11 cellular contexts compared by ENCODE assay signal in the genomic region with DNA sequence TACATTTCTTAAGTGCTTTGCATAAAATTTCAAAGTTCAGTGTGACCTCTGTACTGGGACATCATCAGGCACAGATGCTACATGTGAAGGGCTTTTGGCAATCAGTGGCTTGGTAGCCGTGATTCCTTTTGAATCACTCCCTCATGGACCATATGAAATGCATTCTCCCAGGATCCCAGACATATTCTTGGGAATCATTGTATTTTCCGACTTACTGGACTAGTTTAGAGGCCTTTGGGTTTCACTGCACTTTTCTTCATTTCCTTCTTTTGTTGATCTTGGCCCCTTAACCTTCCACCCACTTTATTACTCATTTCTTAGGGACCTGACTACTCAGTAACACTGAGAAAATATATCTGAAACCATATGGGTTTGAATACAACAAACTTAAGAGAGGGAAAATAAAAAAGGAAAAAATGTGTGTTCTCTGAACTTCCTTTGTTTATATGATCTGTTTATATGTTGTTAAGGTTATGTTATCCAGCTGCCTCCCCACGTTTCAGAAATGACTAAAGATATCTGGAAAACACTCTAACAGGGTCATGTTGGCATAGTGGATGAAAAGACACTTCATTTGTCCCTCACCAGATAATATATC. TPM values are rescaled to one million over a fixed set of nuclear protein-coding genes. Genes with fewer than 3 reads are reported as not detected.
A peak's percentile ranks its signal among the peaks of the same experiment; 100 is the strongest.
DNase-seq lines count a peak whose midpoint lies in the region; ATAC-seq and TF ChIP-seq lines count a peak whose summit lies in the region.
"Had no signal": no experiment of that assay in that cellular context is flagged by ENCODE, and none has a peak within 500 bp of the region (broad histone marks: within the 10 kb centered on the region; RNA-seq: fewer than 3 reads in every experiment).

No MANE protein-coding gene starts in this region.

- CTCF ChIA-PET in activated CD4-positive, alpha-beta T cell treated with anti-CD3 and anti-CD28 coated beads for 36 hours (lab: Charles Lee) = interaction anchor here (0.6 kb wide), 1 partner anchor 20 kb away, joined by 4 read pairs; no protein-coding TSS in a partner anchor

- H3K4me1 ChIP-seq in lung (ENCODE audit: control insufficient read depth in 2 of 2, insufficient read depth in 2 of 2, low read length in 2 of 2) (peaks cover 7 to 32% of the 10 kb centered on the region in 2 donors), tibial nerve (peaks cover 0 to 38% (median 17%) of the 10 kb centered on the region in 4 donors)

- no peaks in the 10 kb centered on the region for H3K27me3 ChIP-seq in lung (ENCODE audit: control insufficient read depth, insufficient read depth)
- H3K27me3 ChIP-seq in tibial nerve = no peaks in the 10 kb centered on the region
- H3K27me3 ChIP-seq: body of pancreas had no signal

- DNase-seq in activated CD4-positive, alpha-beta T cell treated with anti-CD3 and anti-CD28 coated beads for 36 hours = no peak
- no peak for DNase-seq in activated CD4-positive, alpha-beta T cell treated with anti-CD3 and anti-CD28 coated beads, Interleukin-2, amount 50 U/mL, for 48 hours
- DNase-seq in dermis blood vessel endothelial cell = peak; percentile 87
- no peak for DNase-seq in lung (ENCODE audit: low spot score)
- no peak for DNase-seq in tibial nerve (ENCODE audit: low spot score in 2 of 2)
- no peak for DNase-seq in NCI-H345 (lab: John Stamatoyannopoulos, UW)
- DNase-seq in iPS-NIHi11 (ENCODE audit: low spot score) = no peak
- DNase-seq: 8988T, small intestine had no signal

- ATAC-seq in activated CD4-positive, alpha-beta T cell treated with anti-CD3 and anti-CD28 coated beads for 36 hours = peak; percentile 57
- peak; percentile 63 for ATAC-seq in lung (ENCODE audit: insufficient read depth, low FRiP score)
- no peak for ATAC-seq in GM18858 (IDR thresholded peaks at IDR 0.05; ENCODE audit: unreplicated experiment)
- ATAC-seq: body of pancreas had no signal

- H3K4me1 Mint-ChIP-seq in activated CD4-positive, alpha-beta T cell treated with anti-CD3 and anti-CD28 coated beads for 36 hours = peaks cover 32% of the 10 kb centered on the region

- peaks cover 0 to 6% of the 10 kb centered on the region in 2 donors for H3K36me3 ChIP-seq in lung (ENCODE audit: control insufficient read depth in 2 of 2, insufficient read depth in 2 of 2, low read length in 2 of 2)
- H3K36me3 ChIP-seq in tibial nerve = no peaks in the 10 kb centered on the region

- intact Hi-C loops in activated CD4-positive, alpha-beta T cell treated with anti-CD3 and anti-CD28 coated beads for 36 hours (cut with DNase I, micrococcal nuclease) = no loop called here

- H3K27ac ChIP-seq in lung (ENCODE audit: low read depth in 1 of 2, low read length in 1 of 2) (peak overlapping the region in 1 of 2 donors; percentile 60), tibial nerve (peak overlapping the region in 3 of 4 donors; percentile 25 to 61 (median 56))

- no peak for TF ChIP-seq EP300 in tibial nerve (IDR thresholded peaks at IDR 0.05)

- peak overlapping the region; percentile 30 for H3K27ac Mint-ChIP-seq in activated CD4-positive, alpha-beta T cell treated with anti-CD3 and anti-CD28 coated beads for 36 hours

- no peaks in the 10 kb centered on the region for H3K27me3 Mint-ChIP-seq in activated CD4-positive, alpha-beta T cell treated with anti-CD3 and anti-CD28 coated beads for 36 hours

- H3K4me3 Mint-ChIP-seq in activated CD4-positive, alpha-beta T cell treated with anti-CD3 and anti-CD28 coated beads for 36 hours = no peak overlapping the region

- TF ChIP-seq CTCF in lung (IDR thresholded peaks at IDR 0.05; ENCODE audit: control extremely low read depth, extremely low read depth) = no peak
- no peak for TF ChIP-seq CTCF in tibial nerve (IDR thresholded peaks at IDR 0.05)

- H3K9me3 ChIP-seq in lung (ENCODE audit: control insufficient read depth in 2 of 2, insufficient read depth in 1 of 2, low read length in 1 of 2) (no peaks in the 10 kb centered on the region), tibial nerve (no peaks in the 10 kb centered on the region)
- H3K9me3 ChIP-seq: body of pancreas had no signal

- peaks cover 20% of the 10 kb centered on the region for H3K36me3 Mint-ChIP-seq in activated CD4-positive, alpha-beta T cell treated with anti-CD3 and anti-CD28 coated beads for 36 hours (ENCODE audit: low read depth)

- no peaks in the 10 kb centered on the region for H3K9me3 Mint-ChIP-seq in activated CD4-positive, alpha-beta T cell treated with anti-CD3 and anti-CD28 coated beads for 36 hours (ENCODE audit: low read depth)

- no peak overlapping the region for H3K4me3 ChIP-seq in lung
- no peak overlapping the region for H3K4me3 ChIP-seq in tibial nerve
- H3K4me3 ChIP-seq: body of pancreas had no signal

- TF ChIP-seq POLR2A in tibial nerve (IDR thresholded peaks at IDR 0.05) = no peak

- 53 to 66% methylated on average over 3 of the region's 3 CpGs for WGBS in lung, 2 donors
- 26 to 29% methylated on average over 3 of the region's 3 CpGs for WGBS in tibial nerve, 2 donors

- POLR2A ChIA-PET in activated CD4-positive, alpha-beta T cell treated with anti-CD3 and anti-CD28 coated beads for 36 hours (lab: Charles Lee) = no interaction called here

RNA-seq across cellular contexts. Expression of a gene that starts 35.1 kb away (rescaled TPM):
- 10 to 100 TPM; 45.9 to 59.1 TPM for total RNA-seq in activated CD4-positive, alpha-beta T cell treated with anti-CD3 and anti-CD28 coated beads for 36 hours
- 34.0 and 49.0 TPM in 2 replicates for total RNA-seq in dermis blood vessel endothelial cell
- total RNA-seq in lung = 10 to 100 TPM; 32.9 to 63.9 TPM
- 10 to 100 TPM; 12.7 to 13.9 TPM for polyA plus RNA-seq in lung
- 10 to 100 TPM; 39.6 to 65.1 (median 49.7) TPM for total RNA-seq in tibial nerve

RNA-seq across cellular contexts. Expression of a gene that starts 35.9 kb away (rescaled TPM):
- 10 to 100 TPM; 26.5 to 27.0 TPM for total RNA-seq in activated CD4-positive, alpha-beta T cell treated with anti-CD3 and anti-CD28 coated beads for 36 hours
- total RNA-seq in dermis blood vessel endothelial cell (69.3 and 105 TPM in 2 replicates), lung (100 to 1,000 TPM in 1 of 2 donors, 10 to 100 TPM in 1; 71.6 to 147 TPM), tibial nerve (100 to 1,000 TPM in 2 of 4 donors, 10 to 100 TPM in 2; 78.3 to 112 (median 95.2) TPM)
- 1 to 10 TPM; 8.6 to 8.8 TPM for polyA plus RNA-seq in lung
